In genomic region chr3:145531548-145531947, GRCh38 we compare ENCODE assay signal across 27 cellular contexts.
"Had no signal": no experiment of that assay in that cellular context is flagged by ENCODE, and none has a peak within 500 bp of the region (broad histone marks: within the 10 kb centered on the region; RNA-seq: fewer than 3 reads in every experiment).

No MANE protein-coding gene starts in this region.

- H3K36me3 ChIP-seq: ascending aorta, breast epithelium, cardiac muscle cell, esophagus muscularis mucosa, gastrocnemius medialis had no signal

- H3K27me3 ChIP-seq: ascending aorta, breast epithelium, cardiac muscle cell, esophagus muscularis mucosa, foreskin keratinocyte, gastrocnemius medialis had no signal

- H3K4me3 ChIP-seq: ascending aorta, breast epithelium, cardiac muscle cell, esophagus muscularis mucosa had no signal

- H3K4me1 ChIP-seq: breast epithelium, foreskin keratinocyte, gastrocnemius medialis had no signal

- ATAC-seq: activated CD4-positive, alpha-beta T cell treated with anti-CD3 and anti-CD28 coated beads for 36 hours; activated naive CD4-positive, alpha-beta T cell treated with anti-CD3 and anti-CD28 coated beads, Interleukin-2, amount 50 U/mL, for 72 hours; activated T-cell treated with anti-CD3 and anti-CD28 coated beads, Interleukin-2, amount 50 U/mL, for 72 hours; effector memory CD8-positive, alpha-beta T cell; foreskin keratinocyte; gastrocnemius medialis had no signal

- H3K27ac ChIP-seq: ascending aorta, breast epithelium, cardiac muscle cell, esophagus muscularis mucosa, foreskin keratinocyte, gastrocnemius medialis had no signal

- H3K9me3 ChIP-seq: ascending aorta, breast epithelium, esophagus muscularis mucosa, gastrocnemius medialis had no signal

- DNase-seq: activated CD4-positive, alpha-beta memory T cell treated with anti-CD3 and anti-CD28 coated beads, Interleukin-2, amount 10 ng/mL, durations not matched to agents 7 days and 5 days; activated CD4-positive, alpha-beta T cell treated with anti-CD3 and anti-CD28 coated beads for 36 hours; activated CD4-positive, alpha-beta T cell treated with anti-CD3 and anti-CD28 coated beads, Interleukin-2, amount 10 ng/mL, durations not matched to agents 7 days and 5 days; activated CD4-positive, alpha-beta T cell treated with anti-CD3 and anti-CD28 coated beads, Interleukin-2, amount 50 U/mL, for 4 hours; activated CD4-positive, CD25-positive, alpha-beta regulatory T cell; activated CD4-positive, CD25-positive, alpha-beta regulatory T cell treated with anti-CD3 and anti-CD28 coated beads, Interleukin-2, amount 50 U/mL, for 72 hours; activated CD8-positive, alpha-beta memory T cell treated with anti-CD3 and anti-CD28 coated beads, Interleukin-2, amount 50 U/mL, for 48 hours; activated gamma-delta T cell; activated naive CD4-positive, alpha-beta T cell; activated naive CD4-positive, alpha-beta T cell treated with anti-CD3 and anti-CD28 coated beads, Interleukin-2, amount 10 ng/mL, durations not matched to agents 7 days and 5 days; activated naive CD8-positive, alpha-beta T cell treated with anti-CD3 and anti-CD28 coated beads, Interleukin-2, amount 10 ng/mL, durations not matched to agents 7 days and 5 days; activated T-cell treated with anti-CD3 and anti-CD28 coated beads for 4 hours; activated T-cell treated with anti-CD3 and anti-CD28 coated beads, Interleukin-2, amount 50 U/mL, for 24 hours; activated T-cell treated with anti-CD3 and anti-CD28 coated beads, Interleukin-2, amount 50 U/mL, for 72 hours; cortex of kidney; dermis blood vessel endothelial cell; effector CD4-positive, alpha-beta T cell; effector memory CD8-positive, alpha-beta T cell; erythroblast; foreskin keratinocyte; gastrocnemius medialis; T-helper 2 cell had no signal
